1 cellular context compared by ENCODE assay signal in the genomic region with DNA sequence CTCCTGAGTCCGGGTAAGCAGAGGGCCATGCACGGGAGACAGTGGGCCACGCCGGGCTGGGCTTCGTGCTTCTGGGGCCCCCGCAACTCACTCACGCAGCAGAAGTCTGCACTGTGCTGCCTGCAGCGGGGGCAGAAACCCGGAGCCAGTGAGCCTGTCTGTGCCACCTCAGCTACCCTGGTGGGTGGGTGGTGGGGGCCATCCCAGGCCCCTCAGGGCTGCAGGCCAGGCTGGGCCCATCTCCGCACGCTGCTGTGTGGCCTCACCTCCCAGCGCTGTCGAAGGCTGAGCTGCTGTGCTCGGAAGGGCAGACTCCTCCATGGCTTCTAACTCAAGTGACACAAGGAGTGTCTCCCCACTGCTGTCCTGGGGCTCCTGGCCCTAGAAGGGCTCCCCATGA.
A peak's percentile ranks its signal among the peaks of the same experiment; 100 is the strongest.
TF ChIP-seq lines count a peak whose summit lies in the region.

No MANE protein-coding gene starts in this region.

TF ChIP-seq in K562, 482 proteins besides CTCF, POLR2A, EP300 and RAD21:
- TF ChIP-seq THRAP3 (IDR thresholded peaks at IDR 0.05; ENCODE audit: borderline replicate concordance) (no peak), RBM22 (IDR thresholded peaks at IDR 0.05; ENCODE audit: low read depth, low read length, poor library complexity, severe bottlenecking) (peak; percentile 21)
